Comparison of ENCODE assay signal across 8 cellular contexts in the genomic region with DNA sequence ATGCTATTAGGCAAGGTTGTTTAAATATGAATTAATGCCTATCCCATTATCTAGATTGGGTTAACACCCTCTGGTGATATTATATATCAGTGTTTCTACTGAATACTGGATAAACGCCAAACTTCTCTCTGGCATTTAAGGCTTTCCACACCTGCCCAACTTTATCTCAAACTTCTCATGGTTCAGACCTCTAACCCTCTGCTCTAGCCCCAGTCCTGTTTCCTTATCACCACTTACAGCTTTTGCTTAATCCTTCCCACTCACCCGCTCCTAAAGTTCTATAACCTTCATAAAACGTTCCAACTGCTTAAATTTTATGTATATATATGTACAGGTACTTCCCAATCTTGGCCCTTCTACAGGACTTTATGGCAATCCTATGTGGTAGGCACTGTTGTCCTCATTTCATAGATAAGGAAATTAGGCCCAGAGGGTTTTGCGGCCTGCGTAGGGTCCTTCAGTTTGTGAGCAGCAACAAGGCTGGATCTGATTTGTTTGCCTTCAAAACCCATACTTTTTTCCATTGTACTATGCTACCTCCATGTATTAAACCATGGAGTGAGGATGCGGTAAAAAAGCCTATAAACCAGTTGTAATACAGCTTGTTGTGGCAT. TPM values are rescaled to one million over a fixed set of nuclear protein-coding genes. Genes with fewer than 3 reads are reported as not detected.
A peak's percentile ranks its signal among the peaks of the same experiment; 100 is the strongest.
DNase-seq lines count a peak whose midpoint lies in the region; ATAC-seq, FAIRE-seq and TF ChIP-seq lines count a peak whose summit lies in the region.

No MANE protein-coding gene starts in this region.

- no peak for DNase-seq in A549 (ENCODE audit: low read depth in 1 of 2, low spot score in 1 of 2)
- DNase-seq in K562 (ENCODE audit: extremely low read depth in 1 of 4, low spot score in 3 of 4): peak in 3 of 4 experiments; percentile 22 to 71 (median 42)
- no peak for DNase-seq in hepatic stellate cell (ENCODE audit: low spot score)
- DNase-seq in EL: no peak
- no peak for DNase-seq in stimulated activated CD4-positive, alpha-beta T cell treated with anti-CD3 and anti-CD28 coated beads, Interleukin-4, amount 100 ng/mL, for 4 hours
- DNase-seq in epidermal melanocyte (ENCODE audit: insufficient read length, low spot score): no peak

- H4K20me1 ChIP-seq in K562 (replicated peaks; ENCODE audit: control insufficient read depth, insufficient read depth, low read length): peaks cover 4% of the 10 kb centered on the region; the same call in 1 of the 2 replicates

- TSS peak; percentile 57 for BruUV-seq in K562 (replicated peaks; lab: Mats Ljungman, UMichigan)

- TF ChIP-seq POLR2A in A549 (IDR thresholded peaks at IDR 0.05; ENCODE audit: low read length) (no peak), K562 (conservative IDR thresholded peaks at IDR 0.05) (no peak)

- H3K27me3 ChIP-seq in HUES64 (ENCODE audit: insufficient read depth, low read length) (no peaks in the 10 kb centered on the region), K562 (ENCODE audit: control insufficient read depth in 2 of 2, insufficient read depth in 2 of 2, low read length in 2 of 2) (no peaks in the 10 kb centered on the region), mucosa of rectum (ENCODE audit: control insufficient read depth in 2 of 2, insufficient read depth in 2 of 2, low read length in 2 of 2) (no peaks in the 10 kb centered on the region)

- no peaks in the 10 kb centered on the region for H3K9me1 ChIP-seq in K562 (ENCODE audit: control insufficient read depth, insufficient read depth, low read length)

- POLR2A ChIA-PET in A549 (lab: Yijun Ruan, JAX) (interaction anchor here (1.9 kb wide), 1 partner anchor 73 kb away, joined by 6 read pairs; a partner anchor contains a TSS), K562 (lab: Yijun Ruan, JAX) (interaction anchor here (1.0 to 1.9 kb wide), 4 partner anchors 13 to 56 kb away, joined by 3 to 8 read pairs (median 4); no protein-coding TSS in a partner anchor)

- H3K36me3 ChIP-seq in HUES64 (ENCODE audit: insufficient read depth, low read length) (peaks cover 16% of the 10 kb centered on the region), K562 (ENCODE audit: control insufficient read depth, insufficient read depth, low read length) (peaks cover 23% of the 10 kb centered on the region; the same call in 2 of the 3 replicates), mucosa of rectum (ENCODE audit: control insufficient read depth in 2 of 2, insufficient read depth in 2 of 2, low read length in 2 of 2) (peaks cover 7 to 11% of the 10 kb centered on the region in 2 donors)

- no peak overlapping the region for H3K9ac ChIP-seq in HUES64 (ENCODE audit: low read depth, low read length)
- H3K9ac ChIP-seq in K562 (ENCODE audit: insufficient read depth in 1 of 2, low read depth in 2 of 2, low read length in 2 of 2): peak overlapping the region in 1 of 2 experiments; percentile 70; a peak in 2 of 4 replicates
- peak overlapping the region; percentile 9 to 91 for H3K9ac ChIP-seq in mucosa of rectum (ENCODE audit: low read depth in 1 of 2, low read length in 2 of 2)

- no peaks in the 10 kb centered on the region for H3K9me3 ChIP-seq in A549
- H3K9me3 ChIP-seq in HUES64 (ENCODE audit: insufficient read depth, low read depth, low read length): no peaks in the 10 kb centered on the region
- no peaks in the 10 kb centered on the region for H3K9me3 ChIP-seq in K562 (replicated peaks; ENCODE audit: control insufficient read depth, insufficient read depth, low read depth, low read length)
- no peaks in the 10 kb centered on the region for H3K9me3 ChIP-seq in mucosa of rectum (ENCODE audit: control insufficient read depth in 2 of 2, low read length in 2 of 2)

- H3K4me2 ChIP-seq in A549: peak overlapping the region; percentile 88
- peak overlapping the region; percentile 93 for H3K4me2 ChIP-seq in K562 (ENCODE audit: insufficient read depth, low read length)

- intact Hi-C loops in K562 (cut with micrococcal nuclease): loop anchor here (5.0 kb wide), 1 partner anchor 45 kb away; a partner anchor contains a TSS

- H3K27ac ChIP-seq in A549 (peak overlapping the region in 1 of 2 experiments; percentile 91; a peak in 3 of 6 replicates), HUES64 (ENCODE audit: low read depth, low read length) (no peak overlapping the region), K562 (ENCODE audit: extremely low read depth, low read depth, low read length) (no peak overlapping the region; the same call in 2 of the 3 replicates), mucosa of rectum (ENCODE audit: low read depth in 2 of 2, low read length in 2 of 2) (peak overlapping the region; percentile 89 to 93)

- TF ChIP-seq RAD21 in A549 (conservative IDR thresholded peaks at IDR 0.05 in 1 of 2, IDR thresholded peaks at IDR 0.05 in 1 of 2): no peak
- no peak for TF ChIP-seq RAD21 in K562 (CRISPR knock-in tag; conservative IDR thresholded peaks at IDR 0.05 in 1 of 2, IDR thresholded peaks at IDR 0.05 in 1 of 2)

- H3K4me3 ChIP-seq in A549: peak overlapping the region; percentile 72
- peak overlapping the region; percentile 80 for H3K4me3 ChIP-seq in HUES64 (ENCODE audit: low read length)
- peak overlapping the region; percentile 85 for H3K4me3 ChIP-seq in K562
- peak overlapping the region; percentile 95 to 97 for H3K4me3 ChIP-seq in mucosa of rectum (ENCODE audit: low read length in 2 of 2)

- in situ Hi-C loops in K562 (cut with MboI): no loop called here

- H2AFZ ChIP-seq in K562 (ENCODE audit: low read depth, low read length): no peak overlapping the region

- CTCF ChIA-PET in A549 (lab: Yijun Ruan, JAX) (interaction anchor here (0.7 to 3.4 kb wide), 6 partner anchors 18 to 148 kb away, joined by 3 to 22 read pairs (median 4); a partner anchor contains a TSS), K562 (lab: Yijun Ruan, JAX; ENCODE audit: low intra/inter-chr PET ratio) (no interaction called here)

- H3K4me1 ChIP-seq in A549 (peaks cover 26% of the 10 kb centered on the region), HUES64 (ENCODE audit: insufficient read depth, low read length) (peaks cover 6% of the 10 kb centered on the region), K562 (replicated peaks in 1 of 2; ENCODE audit: control insufficient read depth in 2 of 2, insufficient read depth in 2 of 2, low read length in 2 of 2) (peaks cover 9 to 27% of the 10 kb centered on the region in 2 experiments; a peak in 4 of 5 replicates), mucosa of rectum (ENCODE audit: control insufficient read depth in 2 of 2, insufficient read depth in 2 of 2, low read length in 2 of 2) (peaks cover 12 to 15% of the 10 kb centered on the region in 2 donors)

- ATAC-seq in A549 (no peak), K562 (peak; percentile 15; the same call in 2 of the 3 replicates)

- peaks cover 39% of the 10 kb centered on the region for H3K79me2 ChIP-seq in K562 (ENCODE audit: control insufficient read depth, insufficient read depth, low read length)

- TF ChIP-seq EP300 in A549 (IDR thresholded peaks at IDR 0.05) (no peak), K562 (IDR thresholded peaks at IDR 0.05; ENCODE audit: low read length) (peak; percentile 66)

- 76% methylated on average over 6 of the region's 6 CpGs for WGBS in A549 (ENCODE audit: missing lambda C conversion rate)
- WGBS in HUES64: 82% methylated on average over 5 of the region's 6 CpGs
- 0% methylated on average over 6 of the region's 6 CpGs for WGBS in K562 (ENCODE audit: insufficient coverage, low coverage, missing lambda C conversion rate)

- no peak for FAIRE-seq in A549 (lab: Jason Lieb, UNC)
- FAIRE-seq in K562 (lab: Jason Lieb, UNC): peak; percentile 82

- TF ChIP-seq CTCF in A549 (IDR thresholded peaks at IDR 0.05) (no peak), K562 (IDR thresholded peaks at IDR 0.05 in 2 of 3, conservative IDR thresholded peaks at IDR 0.05 in 1 of 3; ENCODE audit: insufficient read depth in 2 of 3, low read depth in 1 of 3, low read length in 3 of 3) (no peak)

RNA-seq across cellular contexts. Expression of a gene that starts 1.2 kb away (rescaled TPM):
- polyA plus RNA-seq in A549 (2011; rRNA removed) (52.0 and 53.4 TPM in 2 replicates), A549 (2017; fragmentation: RNase III; extraction: RNeasy Plus Mini Kit Qiagen cat#74134 plus additional on column Dnase treatment) (27.4 to 43.0 TPM (median 42.8 TPM) in 3 replicates), K562 (2011; rRNA removed) (47.0 and 52.5 TPM in 2 replicates), K562 (2014; fragmentation: Illumina TruSeq; extraction: Trizol) (40.3 and 44.3 TPM in 2 replicates), K562 (2014; fragmentation: Nextera tagmentation; extraction: Ambion mirVana) (1 to 10 TPM; 4.9 to 5.6 TPM), K562 (2014; rRNA removed) (27.4 and 34.7 TPM in 2 replicates)
- 30.7 and 41.5 TPM in 2 replicates for polyA plus RNA-seq in A549 (2012; cell fraction: cytosol; rRNA removed)
- 32.5 and 43.6 TPM in 2 replicates for polyA plus RNA-seq in A549 (2012; cell fraction: nucleus; rRNA removed)
- polyA minus RNA-seq in A549 (2011; rRNA and poly(A)+ RNA removed): 56.4 and 58.2 TPM in 2 replicates
- 40.1 TPM for polyA plus RNA-seq in HUES64 (2013, experiment 1 of 2)
- polyA plus RNA-seq in HUES64 (2013, experiment 2 of 2): 36.6 TPM
- 98.6 and 135 TPM in 2 replicates for total RNA-seq in K562 (2011; cell fraction: chromatin; rRNA removed; ENCODE audit: low replicate concordance)
- total RNA-seq in K562 (2011; cell fraction: nucleolus; rRNA removed): 109 and 111 TPM in 2 replicates
- total RNA-seq in K562 (2011; cell fraction: nucleoplasm; rRNA removed): 113 and 115 TPM in 2 replicates
- total RNA-seq in K562 (2014; rRNA removed) (14.3 and 17.4 TPM in 2 replicates), K562 (2014; rRNA removed; fragmentation: Illumina TruSeq; extraction: Trizol) (22.2 and 22.4 TPM in 2 replicates), K562 (2015; rRNA removed; fragmentation: Illumina TruSeq; extraction: Trizol) (23.0 and 25.3 TPM in 2 replicates), K562 (2021) (31.1 and 32.5 TPM in 2 replicates)
- 49.0 and 53.0 TPM in 2 replicates for polyA plus RNA-seq in K562 (2011; cell fraction: cytosol; rRNA removed)
- 54.2 and 55.4 TPM in 2 replicates for polyA plus RNA-seq in K562 (2011; cell fraction: nucleus; rRNA removed)
- 22.1 and 29.4 TPM in 2 replicates for polyA plus RNA-seq in K562 (2012)
- 41.0 and 52.4 TPM in 2 replicates for polyA minus RNA-seq in K562 (2011; rRNA and poly(A)+ RNA removed)
- 21.6 and 22.0 TPM in 2 replicates for polyA minus RNA-seq in K562 (2011; cell fraction: cytosol; rRNA and poly(A)+ RNA removed)
- polyA minus RNA-seq in K562 (2011; cell fraction: nucleus; rRNA and poly(A)+ RNA removed): 19.3 and 28.1 TPM in 2 replicates

RNA-seq across cellular contexts. Expression of a gene that starts 43.5 kb away (rescaled TPM):
- polyA plus RNA-seq in A549 (2011; rRNA removed): 107 and 109 TPM in 2 replicates
- 24.7 and 35.9 TPM in 2 replicates for polyA plus RNA-seq in A549 (2012; cell fraction: cytosol; rRNA removed)
- 43.1 and 64.1 TPM in 2 replicates for polyA plus RNA-seq in A549 (2012; cell fraction: nucleus; rRNA removed)
- 61.2 to 76.2 TPM (median 65.5 TPM) in 3 replicates for polyA plus RNA-seq in A549 (2017; fragmentation: RNase III; extraction: RNeasy Plus Mini Kit Qiagen cat#74134 plus additional on column Dnase treatment)
- 51.9 and 53.4 TPM in 2 replicates for polyA minus RNA-seq in A549 (2011; rRNA and poly(A)+ RNA removed)
- polyA plus RNA-seq in HUES64 (2013, experiment 1 of 2): 3.1 TPM
- polyA plus RNA-seq in HUES64 (2013, experiment 2 of 2): 3.5 TPM
- 3.2 and 4.9 TPM in 2 replicates for total RNA-seq in K562 (2011; cell fraction: chromatin; rRNA removed; ENCODE audit: low replicate concordance)
- 1.8 and 2.7 TPM in 2 replicates for total RNA-seq in K562 (2011; cell fraction: nucleolus; rRNA removed)
- 1.8 and 2.6 TPM in 2 replicates for total RNA-seq in K562 (2011; cell fraction: nucleoplasm; rRNA removed)
- 0.04 and 0.27 TPM in 2 replicates for total RNA-seq in K562 (2014; rRNA removed)
- 0.29 and 0.35 TPM in 2 replicates for total RNA-seq in K562 (2014; rRNA removed; fragmentation: Illumina TruSeq; extraction: Trizol)
- 0.08 and 0.25 TPM in 2 replicates for total RNA-seq in K562 (2015; rRNA removed; fragmentation: Illumina TruSeq; extraction: Trizol)
- 0.84 and 1.2 TPM in 2 replicates for total RNA-seq in K562 (2021)
- polyA plus RNA-seq in K562 (2011; rRNA removed): 0.39 and 0.95 TPM in 2 replicates
- polyA plus RNA-seq in K562 (2011; cell fraction: cytosol; rRNA removed): 0.09 and 0.18 TPM in 2 replicates
- 2.1 and 3.7 TPM in 2 replicates for polyA plus RNA-seq in K562 (2011; cell fraction: nucleus; rRNA removed)
- 0.26 and 0.48 TPM in 2 replicates for polyA plus RNA-seq in K562 (2012)
- polyA plus RNA-seq in K562 (2014; fragmentation: Illumina TruSeq; extraction: Trizol): 0.45 and 0.46 TPM in 2 replicates
- under 1 TPM; 0.08 to 0.11 TPM for polyA plus RNA-seq in K562 (2014; fragmentation: Nextera tagmentation; extraction: Ambion mirVana)
- 0.12 and 0.26 TPM in 2 replicates for polyA plus RNA-seq in K562 (2014; rRNA removed)
- 0.28 and 0.87 TPM in 2 replicates for polyA minus RNA-seq in K562 (2011; rRNA and poly(A)+ RNA removed)
- not detected in 2 replicates for polyA minus RNA-seq in K562 (2011; cell fraction: cytosol; rRNA and poly(A)+ RNA removed)
- polyA minus RNA-seq in K562 (2011; cell fraction: nucleus; rRNA and poly(A)+ RNA removed): 1.2 and 1.8 TPM in 2 replicates

RNA-seq across cellular contexts. Expression of a gene that starts 46.4 kb away (rescaled TPM):
- polyA plus RNA-seq in A549 (2011; rRNA removed) (92.0 and 96.7 TPM in 2 replicates), A549 (2017; fragmentation: RNase III; extraction: RNeasy Plus Mini Kit Qiagen cat#74134 plus additional on column Dnase treatment) (65.7 to 78.2 TPM (median 67.9 TPM) in 3 replicates), K562 (2011; rRNA removed) (71.4 and 92.5 TPM in 2 replicates), K562 (2014; fragmentation: Illumina TruSeq; extraction: Trizol) (99.2 and 121 TPM in 2 replicates), K562 (2014; fragmentation: Nextera tagmentation; extraction: Ambion mirVana) (100 to 1,000 TPM; 149 to 186 TPM), K562 (2014; rRNA removed) (107 and 112 TPM in 2 replicates)
- 70.5 and 89.3 TPM in 2 replicates for polyA plus RNA-seq in A549 (2012; cell fraction: cytosol; rRNA removed)
- 40.5 and 53.4 TPM in 2 replicates for polyA plus RNA-seq in A549 (2012; cell fraction: nucleus; rRNA removed)
- polyA minus RNA-seq in A549 (2011; rRNA and poly(A)+ RNA removed): 47.0 and 54.0 TPM in 2 replicates
- 50.2 TPM for polyA plus RNA-seq in HUES64 (2013, experiment 1 of 2)
- polyA plus RNA-seq in HUES64 (2013, experiment 2 of 2): 42.5 TPM
- total RNA-seq in K562 (2011; cell fraction: chromatin; rRNA removed; ENCODE audit: low replicate concordance): 73.4 and 85.5 TPM in 2 replicates
- total RNA-seq in K562 (2011; cell fraction: nucleolus; rRNA removed): 47.0 and 47.5 TPM in 2 replicates
- total RNA-seq in K562 (2011; cell fraction: nucleoplasm; rRNA removed): 50.0 and 50.4 TPM in 2 replicates
- total RNA-seq in K562 (2014; rRNA removed) (66.5 and 97.2 TPM in 2 replicates), K562 (2014; rRNA removed; fragmentation: Illumina TruSeq; extraction: Trizol) (82.7 and 85.9 TPM in 2 replicates), K562 (2015; rRNA removed; fragmentation: Illumina TruSeq; extraction: Trizol) (66.9 and 75.1 TPM in 2 replicates), K562 (2021) (85.1 and 92.0 TPM in 2 replicates)
- 55.9 and 63.4 TPM in 2 replicates for polyA plus RNA-seq in K562 (2011; cell fraction: cytosol; rRNA removed)
- polyA plus RNA-seq in K562 (2011; cell fraction: nucleus; rRNA removed): 51.0 and 63.3 TPM in 2 replicates
- 50.3 and 124 TPM in 2 replicates for polyA plus RNA-seq in K562 (2012)
- 32.7 and 39.5 TPM in 2 replicates for polyA minus RNA-seq in K562 (2011; rRNA and poly(A)+ RNA removed)
- polyA minus RNA-seq in K562 (2011; cell fraction: cytosol; rRNA and poly(A)+ RNA removed): 15.3 and 30.8 TPM in 2 replicates
- polyA minus RNA-seq in K562 (2011; cell fraction: nucleus; rRNA and poly(A)+ RNA removed): 19.4 and 30.4 TPM in 2 replicates

RNA-seq across cellular contexts. Expression of a gene that starts 46.6 kb away (rescaled TPM):
- polyA plus RNA-seq in A549 (2011; rRNA removed): 296 and 297 TPM in 2 replicates
- polyA plus RNA-seq in A549 (2012; cell fraction: cytosol; rRNA removed): 618 and 641 TPM in 2 replicates
- 611 and 629 TPM in 2 replicates for polyA plus RNA-seq in A549 (2012; cell fraction: nucleus; rRNA removed)
- 292 to 313 TPM (median 293 TPM) in 3 replicates for polyA plus RNA-seq in A549 (2017; fragmentation: RNase III; extraction: RNeasy Plus Mini Kit Qiagen cat#74134 plus additional on column Dnase treatment)
- polyA minus RNA-seq in A549 (2011; rRNA and poly(A)+ RNA removed): 232 and 240 TPM in 2 replicates
- 303 TPM for polyA plus RNA-seq in HUES64 (2013, experiment 1 of 2)
- 286 TPM for polyA plus RNA-seq in HUES64 (2013, experiment 2 of 2)
- 114 and 294 TPM in 2 replicates for total RNA-seq in K562 (2011; cell fraction: chromatin; rRNA removed; ENCODE audit: low replicate concordance)
- total RNA-seq in K562 (2011; cell fraction: nucleolus; rRNA removed): 282 and 350 TPM in 2 replicates
- 189 and 209 TPM in 2 replicates for total RNA-seq in K562 (2011; cell fraction: nucleoplasm; rRNA removed)
- total RNA-seq in K562 (2014; rRNA removed): 445 and 447 TPM in 2 replicates
- 245 and 293 TPM in 2 replicates for total RNA-seq in K562 (2014; rRNA removed; fragmentation: Illumina TruSeq; extraction: Trizol)
- total RNA-seq in K562 (2015; rRNA removed; fragmentation: Illumina TruSeq; extraction: Trizol): 333 and 335 TPM in 2 replicates
- total RNA-seq in K562 (2021): 345 and 377 TPM in 2 replicates
- polyA plus RNA-seq in K562 (2011; rRNA removed): 437 and 459 TPM in 2 replicates
- 556 and 694 TPM in 2 replicates for polyA plus RNA-seq in K562 (2011; cell fraction: cytosol; rRNA removed)
- polyA plus RNA-seq in K562 (2011; cell fraction: nucleus; rRNA removed): 446 and 452 TPM in 2 replicates
- 284 and 340 TPM in 2 replicates for polyA plus RNA-seq in K562 (2012)
- 428 and 468 TPM in 2 replicates for polyA plus RNA-seq in K562 (2014; fragmentation: Illumina TruSeq; extraction: Trizol)
- polyA plus RNA-seq in K562 (2014; fragmentation: Nextera tagmentation; extraction: Ambion mirVana): 100 to 1,000 TPM in 1 of 2 experiments, 10 to 100 TPM in 1; 73.6 to 123 TPM
- 449 and 464 TPM in 2 replicates for polyA plus RNA-seq in K562 (2014; rRNA removed)
- polyA minus RNA-seq in K562 (2011; rRNA and poly(A)+ RNA removed): 158 and 180 TPM in 2 replicates
- 115 and 128 TPM in 2 replicates for polyA minus RNA-seq in K562 (2011; cell fraction: cytosol; rRNA and poly(A)+ RNA removed)
- 169 and 221 TPM in 2 replicates for polyA minus RNA-seq in K562 (2011; cell fraction: nucleus; rRNA and poly(A)+ RNA removed)

Comparison
In these comparisons a context has a peak if more than half of its experiments do, and no peak if none do; other contexts are left out.
1. DNase-seq: peak in K562 (3 of 4); none in A549 (0 of 2), hepatic stellate cell (single experiment), EL (single experiment), stimulated activated CD4-positive, alpha-beta T cell treated with anti-CD3 and anti-CD28 coated beads, Interleukin-4, amount 100 ng/mL, for 4 hours (0 of 2) and epidermal melanocyte (single experiment).
2. H3K27ac ChIP-seq: peak in mucosa of rectum (2 of 2); none in HUES64 (single experiment) and K562 (single experiment).
3. RNA of a gene that starts 43.5 kb away (polyA plus RNA-seq): 24.7 to 109 TPM in A549; 0.08 to 3.7 TPM in K562; every median in the first group is over 4 times any median in the second.
4. Peak in every context shown above with its lines, with median percentiles within 50 percentile points of each other: H3K4me3 ChIP-seq.